In the genomic region with DNA sequence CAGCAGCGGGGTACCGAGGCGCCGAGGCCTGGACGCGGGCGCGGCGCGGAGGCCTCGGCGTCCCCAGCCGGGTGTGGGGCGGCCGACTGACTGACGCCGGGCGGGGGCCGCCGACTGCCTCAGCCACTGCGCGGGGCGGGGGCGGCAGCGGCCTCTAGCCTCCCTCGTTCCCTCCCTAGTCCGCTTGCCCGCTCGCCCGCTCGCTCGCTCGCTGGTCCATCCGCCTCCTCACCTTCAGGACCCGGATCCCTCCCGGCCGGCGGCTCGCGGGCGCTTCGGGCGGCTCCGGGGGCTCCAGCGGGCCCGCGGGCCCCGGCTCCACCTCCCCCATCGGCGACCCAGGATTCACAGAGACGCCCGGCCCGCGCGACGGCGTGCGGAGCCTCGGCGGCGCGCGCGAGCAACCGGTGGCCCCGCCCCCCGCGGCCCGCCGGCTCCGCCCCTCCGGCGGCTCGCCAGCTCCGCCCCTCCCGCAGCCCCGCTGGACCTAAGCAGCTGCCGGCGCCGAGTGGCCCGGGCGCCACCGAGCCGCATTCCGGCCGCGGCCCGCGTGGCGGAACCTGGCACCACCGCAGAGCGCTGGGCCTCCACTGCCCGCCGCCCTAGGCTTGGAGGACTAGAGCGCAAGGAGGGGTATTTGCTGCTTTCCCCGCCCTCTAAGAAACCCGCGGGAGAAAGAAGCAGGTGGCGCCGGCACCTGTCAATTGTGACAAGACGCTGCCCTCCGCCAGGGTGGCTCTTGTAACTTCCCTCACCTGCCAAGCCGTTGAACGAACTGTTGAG, we compare ENCODE assay signal across 8 cellular contexts. TPM values are rescaled to one million over a fixed set of nuclear protein-coding genes. Genes with fewer than 3 reads are reported as not detected.
A peak's percentile ranks its signal among the peaks of the same experiment; 100 is the strongest.
DNase-seq lines count a peak whose midpoint lies in the region; ATAC-seq, FAIRE-seq and TF ChIP-seq lines count a peak whose summit lies in the region.

No MANE protein-coding gene starts in this region.

- WGBS in A549 (ENCODE audit: missing lambda C conversion rate) = 0% methylated on average over 11 of the region's 104 CpGs

- TF ChIP-seq CTCF in A549 (IDR thresholded peaks at IDR 0.05) (no peak), choroid plexus epithelial cell (conservative IDR thresholded peaks at IDR 0.05; ENCODE audit: low read depth, low read length) (no peak)

- ATAC-seq in A549 (peak; percentile 61 to 77), GM18505 (IDR thresholded peaks at IDR 0.05; ENCODE audit: unreplicated experiment) (peak; percentile 74), HG02970 (IDR thresholded peaks at IDR 0.05; ENCODE audit: low FRiP score, unreplicated experiment) (peak; percentile 85)

- TF ChIP-seq EP300 in A549 (IDR thresholded peaks at IDR 0.05) = no peak

- H3K9me3 ChIP-seq in A549 = no peaks in the 10 kb centered on the region

- H3K4me2 ChIP-seq in A549 = peak overlapping the region; percentile 84

- peak overlapping the region; percentile 83 to 97 for H3K27ac ChIP-seq in A549

- peak overlapping the region; percentile 76 for H3K4me3 ChIP-seq in A549
- H3K4me3 ChIP-seq in choroid plexus epithelial cell (ENCODE audit: low read depth, low read length) = peak overlapping the region; percentile 82

- FAIRE-seq in A549 (lab: Jason Lieb, UNC) = no peak

- CTCF ChIA-PET in A549 (lab: Yijun Ruan, JAX) = interaction anchor here (0.6 to 1.2 kb wide), 3 partner anchors 63 to 238 kb away, joined by 3 to 5 read pairs (median 4); no protein-coding TSS in a partner anchor

- peak; percentile 63 to 72 for DNase-seq in A549 (ENCODE audit: low read depth in 1 of 2, low spot score in 1 of 2)
- peak; percentile 78 for DNase-seq in NCI-H2227 (lab: John Stamatoyannopoulos, UW; ENCODE audit: unreplicated experiment)
- DNase-seq in activated CD4-positive, alpha-beta T cell treated with anti-CD3 and anti-CD28 coated beads for 24 hours (ENCODE audit: low read depth in 2 of 2) = peak; percentile 62 to 65
- peak; percentile 50 for DNase-seq in choroid plexus epithelial cell (ENCODE audit: low read depth)
- DNase-seq in left kidney (ENCODE audit: low read depth, low spot score) = peak; percentile 90
- peak; percentile 72 for DNase-seq in stimulated activated CD4-positive, alpha-beta T cell treated with anti-CD3 and anti-CD28 coated beads, Interleukin-1b, Interleukin-23, amount 100 ng/mL, for 48 hours

- peaks cover 16% of the 10 kb centered on the region for H3K4me1 ChIP-seq in A549

- POLR2A ChIA-PET in A549 (lab: Yijun Ruan, JAX) = interaction anchor here (1.0 kb wide), 1 partner anchor 34 kb away, joined by 3 read pairs; no protein-coding TSS in a partner anchor

- TF ChIP-seq POLR2A in A549 (IDR thresholded peaks at IDR 0.05; ENCODE audit: low read length) (0 out of 2 replicates have a peak, but pooled peaks have one; percentile 22), GM18505 (IDR thresholded peaks at IDR 0.05; ENCODE audit: borderline replicate concordance, extremely low read depth, insufficient read depth, insufficient read length) (peak; percentile 57)

- TF ChIP-seq RAD21 in A549 (conservative IDR thresholded peaks at IDR 0.05 in 1 of 2, IDR thresholded peaks at IDR 0.05 in 1 of 2) = no peak

TF ChIP-seq in A549, 52 proteins besides CTCF, POLR2A, EP300 and RAD21:
- TF ChIP-seq, protein P1, sequence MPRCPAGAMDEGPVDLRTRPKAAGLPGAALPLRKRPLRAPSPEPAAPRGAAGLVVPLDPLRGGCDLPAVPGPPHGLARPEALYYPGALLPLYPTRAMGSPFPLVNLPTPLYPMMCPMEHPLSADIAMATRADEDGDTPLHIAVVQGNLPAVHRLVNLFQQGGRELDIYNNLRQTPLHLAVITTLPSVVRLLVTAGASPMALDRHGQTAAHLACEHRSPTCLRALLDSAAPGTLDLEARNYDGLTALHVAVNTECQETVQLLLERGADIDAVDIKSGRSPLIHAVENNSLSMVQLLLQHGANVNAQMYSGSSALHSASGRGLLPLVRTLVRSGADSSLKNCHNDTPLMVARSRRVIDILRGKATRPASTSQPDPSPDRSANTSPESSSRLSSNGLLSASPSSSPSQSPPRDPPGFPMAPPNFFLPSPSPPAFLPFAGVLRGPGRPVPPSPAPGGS (IDR thresholded peaks at IDR 0.05) = peak; percentile 39; the same call in 1 of the 3 replicates
- no peak for TF ChIP-seq CEBPB (IDR thresholded peaks at IDR 0.05)
- TF ChIP-seq, protein P2, sequence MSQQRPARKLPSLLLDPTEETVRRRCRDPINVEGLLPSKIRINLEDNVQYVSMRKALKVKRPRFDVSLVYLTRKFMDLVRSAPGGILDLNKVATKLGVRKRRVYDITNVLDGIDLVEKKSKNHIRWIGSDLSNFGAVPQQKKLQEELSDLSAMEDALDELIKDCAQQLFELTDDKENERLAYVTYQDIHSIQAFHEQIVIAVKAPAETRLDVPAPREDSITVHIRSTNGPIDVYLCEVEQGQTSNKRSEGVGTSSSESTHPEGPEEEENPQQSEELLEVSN (IDR thresholded peaks at IDR 0.05; ENCODE audit: borderline replicate concordance, low read depth) = peak; percentile 49; the same call in 1 of the 2 replicates
- peak in 1 of 2 experiments; percentile 57; a peak in 3 of 5 replicates for TF ChIP-seq JUN (IDR thresholded peaks at IDR 0.05)

RNA-seq across cellular contexts. Expression of a gene that starts 0.8 kb away (rescaled TPM):
- 11.3 and 12.6 TPM in 2 replicates for polyA plus RNA-seq in A549 (2011; rRNA removed)
- polyA plus RNA-seq in A549 (2012; cell fraction: cytosol; rRNA removed) = 5.3 and 6.5 TPM in 2 replicates
- 7.4 and 8.8 TPM in 2 replicates for polyA plus RNA-seq in A549 (2012; cell fraction: nucleus; rRNA removed)
- 7.9 to 8.2 TPM (median 8.0 TPM) in 3 replicates for polyA plus RNA-seq in A549 (2017; fragmentation: RNase III; extraction: RNeasy Plus Mini Kit Qiagen cat#74134 plus additional on column Dnase treatment)
- 27.6 and 29.4 TPM in 2 replicates for polyA minus RNA-seq in A549 (2011; rRNA and poly(A)+ RNA removed)

Comparison
In these comparisons a context has a peak if more than half of its experiments do, and no peak if none do; other contexts are left out.
1. Peak in every context shown above with its lines: DNase-seq, ATAC-seq, H3K4me3 ChIP-seq and H3K27ac ChIP-seq.